In the genomic region with DNA sequence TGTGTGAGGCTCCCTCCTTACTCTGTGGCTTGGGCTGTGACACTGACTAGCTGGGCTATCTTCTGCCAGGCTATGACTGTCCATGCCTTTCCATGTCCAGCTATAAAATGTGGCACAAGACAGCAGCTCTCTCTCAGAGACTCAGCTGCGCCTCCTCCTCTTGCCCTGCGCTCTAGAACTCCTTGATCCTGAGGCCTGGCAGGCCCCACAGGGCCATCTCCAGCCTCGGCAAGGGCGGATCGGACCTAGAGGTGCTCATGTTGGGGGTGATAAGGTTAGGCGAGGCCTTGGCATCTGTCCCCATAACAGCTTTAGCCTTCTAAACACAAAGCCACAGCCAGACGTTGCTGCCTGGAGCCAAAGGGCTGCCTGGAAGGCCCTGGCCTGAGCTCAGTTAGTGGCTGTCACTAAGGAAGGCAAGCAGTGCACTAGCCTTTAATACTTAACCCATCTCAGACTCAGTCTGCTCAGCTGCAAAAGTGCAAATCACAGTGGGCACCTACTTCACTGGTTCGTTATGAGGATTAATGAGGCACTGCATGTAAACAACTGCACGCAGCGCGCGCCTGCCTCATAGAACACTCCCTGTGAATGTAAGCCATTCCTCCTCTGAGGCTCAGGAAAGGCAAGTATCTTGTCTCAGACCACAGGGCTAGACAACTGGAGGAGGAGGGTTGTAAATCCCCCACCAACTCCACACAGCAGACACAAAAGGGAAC, we compare ENCODE assay signal across 6 cellular contexts. TPM values are rescaled to one million over a fixed set of nuclear protein-coding genes. Genes with fewer than 3 reads are reported as not detected.
DNase-seq lines count a peak whose midpoint lies in the region; FAIRE-seq lines count a peak whose summit lies in the region.

No MANE protein-coding gene starts in this region.

- peak overlapping the region; percentile 88 for H3K27ac ChIP-seq in epithelial cell of prostate
- H3K27ac ChIP-seq in small intestine (ENCODE audit: low read depth in 1 of 2, low read length in 1 of 2): peak overlapping the region; percentile 93 to 99

- FAIRE-seq in small intestine (lab: Jason Lieb, UNC): no peak

- H3K4me1 ChIP-seq in small intestine (ENCODE audit: control insufficient read depth in 2 of 2, insufficient read depth in 1 of 2, low read depth in 1 of 2, low read length in 1 of 2): peaks cover 16 to 17% of the 10 kb centered on the region in 2 donors

- peak overlapping the region; percentile 90 for H3K27ac Mint-ChIP-seq in activated naive CD4-positive, alpha-beta T cell treated with anti-CD3 and anti-CD28 coated beads, Interleukin-2, amount 10 ng/mL, durations not matched to agents 7 days and 5 days

- H3K9me3 ChIP-seq in small intestine (ENCODE audit: control insufficient read depth, low read depth): no peaks in the 10 kb centered on the region

- peak overlapping the region; percentile 87 to 91 for H3K4me3 ChIP-seq in small intestine (ENCODE audit: low read depth in 1 of 2, low read length in 2 of 2)

- WGBS in small intestine, 3 donors: 13 to 34% (median 22%) methylated on average over 11 to 12 of the region's 12 CpGs

- DNase-seq in activated naive CD4-positive, alpha-beta T cell treated with anti-CD3 and anti-CD28 coated beads, Interleukin-2, amount 10 ng/mL, durations not matched to agents 7 days and 5 days: no peak
- DNase-seq in activated naive CD4-positive, alpha-beta T cell treated with Interleukin-2 at 50 U/mL for 16 hours: no peak
- DNase-seq in epithelial cell of prostate (ENCODE audit: low read depth, low spot score) (no peak), small intestine (peak; percentile 69), A172 (ENCODE audit: low spot score) (no peak)
- no peak for DNase-seq in activated effector memory CD4-positive, alpha-beta T cell treated with anti-CD3 and anti-CD28 coated beads, Interleukin-2, amount 50 U/mL, for 16 hours

- CTCF ChIA-PET in activated naive CD4-positive, alpha-beta T cell treated with anti-CD3 and anti-CD28 coated beads, Interleukin-2, amount 10 ng/mL, durations not matched to agents 7 days and 5 days (lab: Charles Lee): interaction anchor here (1.6 kb wide), 1 partner anchor 28 kb away, joined by 4 read pairs; no protein-coding TSS in a partner anchor

- peak overlapping the region; percentile 96 for H3K4me3 Mint-ChIP-seq in activated naive CD4-positive, alpha-beta T cell treated with anti-CD3 and anti-CD28 coated beads, Interleukin-2, amount 10 ng/mL, durations not matched to agents 7 days and 5 days

- peaks cover 65% of the 10 kb centered on the region for H3K4me1 Mint-ChIP-seq in activated naive CD4-positive, alpha-beta T cell treated with anti-CD3 and anti-CD28 coated beads, Interleukin-2, amount 10 ng/mL, durations not matched to agents 7 days and 5 days

- H3K36me3 Mint-ChIP-seq in activated naive CD4-positive, alpha-beta T cell treated with anti-CD3 and anti-CD28 coated beads, Interleukin-2, amount 10 ng/mL, durations not matched to agents 7 days and 5 days: peaks cover 36% of the 10 kb centered on the region

- H3K36me3 ChIP-seq in small intestine (ENCODE audit: control insufficient read depth in 2 of 2, insufficient read depth in 2 of 2, low read length in 2 of 2): peaks cover 4 to 8% of the 10 kb centered on the region in 2 donors

- H3K27me3 ChIP-seq in small intestine (ENCODE audit: control insufficient read depth in 2 of 2, insufficient read depth in 2 of 2, low read length in 2 of 2): no peaks in the 10 kb centered on the region

- no peaks in the 10 kb centered on the region for H3K9me3 Mint-ChIP-seq in activated naive CD4-positive, alpha-beta T cell treated with anti-CD3 and anti-CD28 coated beads, Interleukin-2, amount 10 ng/mL, durations not matched to agents 7 days and 5 days

- H3K27me3 Mint-ChIP-seq in activated naive CD4-positive, alpha-beta T cell treated with anti-CD3 and anti-CD28 coated beads, Interleukin-2, amount 10 ng/mL, durations not matched to agents 7 days and 5 days: no peaks in the 10 kb centered on the region

RNA-seq across cellular contexts. Expression of a gene that starts 1.2 kb away (rescaled TPM):
- polyA plus RNA-seq in small intestine: 100 to 1,000 TPM; 147 to 494 (median 469) TPM
- 58.3 and 73.8 TPM in 2 replicates for total RNA-seq in A172 (2014; rRNA removed; shearing (Covaris generic))

RNA-seq across cellular contexts. Expression of a gene that starts 2.0 kb away (rescaled TPM):
- 100 to 1,000 TPM; 150 to 162 (median 156) TPM for polyA plus RNA-seq in small intestine
- 152 and 187 TPM in 2 replicates for total RNA-seq in A172 (2014; rRNA removed; shearing (Covaris generic))

RNA-seq across cellular contexts. Expression of a gene that starts 39.1 kb away (rescaled TPM):
- polyA plus RNA-seq in small intestine: 100 to 1,000 TPM in 2 of 3 donors, 10 to 100 TPM in 1; 15.5 to 123 (median 112) TPM
- 1.4 and 5.0 TPM in 2 replicates for total RNA-seq in A172 (2014; rRNA removed; shearing (Covaris generic))

RNA-seq across cellular contexts. Expression of a gene that starts 49.2 kb away (rescaled TPM):
- 100 to 1,000 TPM in 2 of 3 donors, 10 to 100 TPM in 1; 44.2 to 581 (median 219) TPM for polyA plus RNA-seq in small intestine
- 30.0 and 43.8 TPM in 2 replicates for total RNA-seq in A172 (2014; rRNA removed; shearing (Covaris generic))

RNA-seq across cellular contexts. Expression of a gene that starts 58.6 kb away (rescaled TPM):
- 1 to 10 TPM in 2 of 3 donors, under 1 TPM in 1; 0.12 to 4.3 (median 1.8) TPM for polyA plus RNA-seq in small intestine
- not detected in 2 replicates for total RNA-seq in A172 (2014; rRNA removed; shearing (Covaris generic))
